1 cellular context compared by ENCODE assay signal in the genomic region with DNA sequence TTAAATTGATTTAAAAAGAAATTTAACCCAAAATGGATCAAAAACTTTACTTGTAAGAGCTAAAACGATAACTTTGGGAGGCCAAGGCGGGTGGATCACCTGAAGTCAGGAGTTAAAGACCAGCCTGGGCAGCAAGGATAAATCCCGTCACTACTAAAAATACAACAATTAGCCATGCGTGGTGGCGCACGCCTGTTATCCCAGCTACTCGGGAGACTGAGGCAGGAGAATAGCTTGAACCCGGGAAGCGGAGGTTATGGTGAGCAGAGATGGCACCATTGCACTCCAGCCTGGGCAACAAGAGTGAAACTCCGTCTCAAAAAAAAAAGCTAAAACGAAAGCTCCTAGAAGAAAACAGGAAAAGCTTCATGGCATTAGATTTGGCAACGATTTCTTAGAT.
TF ChIP-seq lines count a peak whose summit lies in the region.

No MANE protein-coding gene starts in this region.

TF ChIP-seq in HEK293, 187 proteins besides CTCF, POLR2A, EP300 and RAD21:
- 0 out of 2 replicates have a peak, but pooled peaks have one; percentile 42 for TF ChIP-seq PRDM1 (tag by site-specific recombination; IDR thresholded peaks at IDR 0.05)
